27 cellular contexts compared by ENCODE assay signal in genomic region chr4:134944115-134944514, GRCh38.
"Had no signal": no experiment of that assay in that cellular context is flagged by ENCODE, and none has a peak within 500 bp of the region (broad histone marks: within the 10 kb centered on the region; RNA-seq: fewer than 3 reads in every experiment).

No MANE protein-coding gene starts in this region.

- H3K4me1 Mint-ChIP-seq: endodermal cell, immature natural killer cell had no signal

- H3K9me3 Mint-ChIP-seq: dendritic cell treated with granulocyte-macrophage colony-stimulating factor and Interleukin-4, amounts not matched to agents 40 ng/mL and 50 ng/mL, for 4 days had no signal

- H3K27me3 Mint-ChIP-seq: dendritic cell treated with granulocyte-macrophage colony-stimulating factor and Interleukin-4, amounts not matched to agents 40 ng/mL and 50 ng/mL, for 4 days; effector memory CD8-positive, alpha-beta T cell had no signal

- H3K4me1 ChIP-seq: colonic mucosa, esophagus squamous epithelium, gastrocnemius medialis, heart right ventricle, left ventricle myocardium inferior, lower lobe of right lung had no signal

- H3K36me3 ChIP-seq: colonic mucosa, esophagus squamous epithelium, gastrocnemius medialis, heart right ventricle, left ventricle myocardium inferior, lower lobe of right lung had no signal

- DNase-seq: colonic mucosa; cortex of kidney; effector CD8-positive, alpha-beta T cell; effector memory CD8-positive, alpha-beta T cell; endodermal cell; erythroblast; esophagus squamous epithelium; foreskin fibroblast; foreskin melanocyte; gastrocnemius medialis; glutamatergic neuron; head of caudate nucleus; heart right ventricle; hippocampal formation; immature natural killer cell; islet precursor cell; kidney; kidney glomerular epithelial cell; left colon; left ventricle myocardium inferior; lower lobe of right lung; mesenchymal stem cell; midbrain had no signal

- H3K4me3 ChIP-seq: colonic mucosa, esophagus squamous epithelium, gastrocnemius medialis, heart right ventricle, left ventricle myocardium inferior, lower lobe of right lung had no signal

- ATAC-seq: effector memory CD8-positive, alpha-beta T cell; esophagus mucosa; gastrocnemius medialis; heart right ventricle; left colon; left lobe of liver; lower lobe of right lung had no signal

- H3K36me3 Mint-ChIP-seq: immature natural killer cell had no signal

- H3K27ac Mint-ChIP-seq: dendritic cell treated with granulocyte-macrophage colony-stimulating factor and Interleukin-4, amounts not matched to agents 40 ng/mL and 50 ng/mL, for 4 days; effector memory CD8-positive, alpha-beta T cell; endodermal cell; immature natural killer cell had no signal

- H3K27me3 ChIP-seq: colonic mucosa, esophagus squamous epithelium, gastrocnemius medialis, heart right ventricle had no signal

- H3K27ac ChIP-seq: colonic mucosa, epithelial cell of prostate, esophagus squamous epithelium, gastrocnemius medialis, heart right ventricle, left ventricle myocardium inferior, lower lobe of right lung had no signal

- H3K9me3 ChIP-seq: colonic mucosa, gastrocnemius medialis, lower lobe of right lung had no signal

- H3K4me3 Mint-ChIP-seq: dendritic cell treated with granulocyte-macrophage colony-stimulating factor and Interleukin-4, amounts not matched to agents 40 ng/mL and 50 ng/mL, for 4 days; effector memory CD8-positive, alpha-beta T cell; endodermal cell; immature natural killer cell had no signal
